1 cellular context compared by ENCODE assay signal in the genomic region with DNA sequence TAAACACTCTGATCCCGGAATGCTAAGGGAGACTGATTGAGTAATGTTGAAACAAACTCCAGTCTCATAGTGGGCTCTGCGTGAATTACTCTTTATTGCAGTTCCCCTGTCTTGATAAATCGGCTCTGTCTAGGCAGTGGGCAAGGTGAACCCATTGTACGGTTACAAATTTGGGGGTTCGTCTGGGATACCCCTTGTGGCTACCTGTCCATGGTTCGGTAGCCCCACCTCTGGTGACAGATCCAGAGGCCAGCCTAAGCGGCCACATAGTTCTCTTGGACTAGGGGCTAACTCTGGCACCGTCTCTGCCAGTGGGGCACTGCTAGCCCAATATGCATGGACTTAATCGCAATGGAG.
TF ChIP-seq lines count a peak whose summit lies in the region.

No MANE protein-coding gene starts in this region.

TF ChIP-seq in GM23338, 12 proteins besides CTCF, POLR2A, EP300 and RAD21:
- TF ChIP-seq, protein P1, sequence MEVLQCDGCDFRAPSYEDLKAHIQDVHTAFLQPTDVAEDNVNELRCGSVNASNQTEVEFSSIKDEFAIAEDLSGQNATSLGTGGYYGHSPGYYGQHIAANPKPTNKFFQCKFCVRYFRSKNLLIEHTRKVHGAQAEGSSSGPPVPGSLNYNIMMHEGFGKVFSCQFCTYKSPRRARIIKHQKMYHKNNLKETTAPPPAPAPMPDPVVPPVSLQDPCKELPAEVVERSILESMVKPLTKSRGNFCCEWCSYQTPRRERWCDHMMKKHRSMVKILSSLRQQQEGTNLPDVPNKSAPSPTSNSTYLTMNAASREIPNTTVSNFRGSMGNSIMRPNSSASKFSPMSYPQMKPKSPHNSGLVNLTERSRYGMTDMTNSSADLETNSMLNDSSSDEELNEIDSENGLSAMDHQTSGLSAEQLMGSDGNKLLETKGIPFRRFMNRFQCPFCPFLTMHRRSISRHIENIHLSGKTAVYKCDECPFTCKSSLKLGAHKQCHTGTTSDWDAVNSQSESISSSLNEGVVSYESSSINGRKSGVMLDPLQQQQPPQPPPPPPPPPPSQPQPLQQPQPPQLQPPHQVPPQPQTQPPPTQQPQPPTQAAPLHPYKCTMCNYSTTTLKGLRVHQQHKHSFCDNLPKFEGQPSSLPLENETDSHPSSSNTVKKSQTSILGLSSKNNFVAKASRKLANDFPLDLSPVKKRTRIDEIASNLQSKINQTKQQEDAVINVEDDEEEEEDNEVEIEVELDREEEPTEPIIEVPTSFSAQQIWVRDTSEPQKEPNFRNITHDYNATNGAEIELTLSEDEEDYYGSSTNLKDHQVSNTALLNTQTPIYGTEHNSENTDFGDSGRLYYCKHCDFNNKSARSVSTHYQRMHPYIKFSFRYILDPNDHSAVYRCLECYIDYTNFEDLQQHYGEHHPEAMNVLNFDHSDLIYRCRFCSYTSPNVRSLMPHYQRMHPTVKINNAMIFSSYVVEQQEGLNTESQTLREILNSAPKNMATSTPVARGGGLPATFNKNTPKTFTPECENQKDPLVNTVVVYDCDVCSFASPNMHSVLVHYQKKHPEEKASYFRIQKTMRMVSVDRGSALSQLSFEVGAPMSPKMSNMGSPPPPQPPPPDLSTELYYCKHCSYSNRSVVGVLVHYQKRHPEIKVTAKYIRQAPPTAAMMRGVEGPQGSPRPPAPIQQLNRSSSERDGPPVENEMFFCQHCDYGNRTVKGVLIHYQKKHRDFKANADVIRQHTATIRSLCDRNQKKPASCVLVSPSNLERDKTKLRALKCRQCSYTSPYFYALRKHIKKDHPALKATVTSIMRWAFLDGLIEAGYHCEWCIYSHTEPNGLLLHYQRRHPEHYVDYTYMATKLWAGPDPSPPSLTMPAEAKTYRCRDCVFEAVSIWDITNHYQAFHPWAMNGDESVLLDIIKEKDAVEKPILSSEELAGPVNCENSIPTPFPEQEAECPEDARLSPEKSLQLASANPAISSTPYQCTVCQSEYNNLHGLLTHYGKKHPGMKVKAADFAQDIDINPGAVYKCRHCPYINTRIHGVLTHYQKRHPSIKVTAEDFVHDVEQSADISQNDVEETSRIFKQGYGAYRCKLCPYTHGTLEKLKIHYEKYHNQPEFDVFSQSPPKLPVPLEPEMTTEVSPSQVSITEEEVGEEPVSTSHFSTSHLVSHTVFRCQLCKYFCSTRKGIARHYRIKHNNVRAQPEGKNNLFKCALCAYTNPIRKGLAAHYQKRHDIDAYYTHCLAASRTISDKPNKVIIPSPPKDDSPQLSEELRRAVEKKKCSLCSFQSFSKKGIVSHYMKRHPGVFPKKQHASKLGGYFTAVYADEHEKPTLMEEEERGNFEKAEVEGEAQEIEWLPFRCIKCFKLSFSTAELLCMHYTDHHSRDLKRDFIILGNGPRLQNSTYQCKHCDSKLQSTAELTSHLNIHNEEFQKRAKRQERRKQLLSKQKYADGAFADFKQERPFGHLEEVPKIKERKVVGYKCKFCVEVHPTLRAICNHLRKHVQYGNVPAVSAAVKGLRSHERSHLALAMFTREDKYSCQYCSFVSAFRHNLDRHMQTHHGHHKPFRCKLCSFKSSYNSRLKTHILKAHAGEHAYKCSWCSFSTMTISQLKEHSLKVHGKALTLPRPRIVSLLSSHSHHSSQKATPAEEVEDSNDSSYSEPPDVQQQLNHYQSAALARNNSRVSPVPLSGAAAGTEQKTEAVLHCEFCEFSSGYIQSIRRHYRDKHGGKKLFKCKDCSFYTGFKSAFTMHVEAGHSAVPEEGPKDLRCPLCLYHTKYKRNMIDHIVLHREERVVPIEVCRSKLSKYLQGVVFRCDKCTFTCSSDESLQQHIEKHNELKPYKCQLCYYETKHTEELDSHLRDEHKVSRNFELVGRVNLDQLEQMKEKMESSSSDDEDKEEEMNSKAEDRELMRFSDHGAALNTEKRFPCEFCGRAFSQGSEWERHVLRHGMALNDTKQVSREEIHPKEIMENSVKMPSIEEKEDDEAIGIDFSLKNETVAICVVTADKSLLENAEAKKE (CRISPR knock-in tag; IDR thresholded peaks at IDR 0.05) = no peak
- TF ChIP-seq STAT1 (IDR thresholded peaks at IDR 0.05; ENCODE audit: unreplicated experiment) (no peak), ZNF331 (CRISPR knock-in tag; IDR thresholded peaks at IDR 0.05; ENCODE audit: low read depth) (no peak), JUNB (IDR thresholded peaks at IDR 0.05; ENCODE audit: unreplicated experiment) (no peak), CREB1 (CRISPR knock-in tag; IDR thresholded peaks at IDR 0.05; ENCODE audit: low read depth) (no peak), NANOG (IDR thresholded peaks at IDR 0.05; ENCODE audit: borderline replicate concordance) (no peak), POLR2AphosphoS5 (IDR thresholded peaks at IDR 0.05; ENCODE audit: low read depth) (no peak), EZH2phosphoT487 (IDR thresholded peaks at IDR 0.05; ENCODE audit: unreplicated experiment) (no peak), ZNF114 (CRISPR knock-in tag; IDR thresholded peaks at IDR 0.05) (no peak), EZH2 (IDR thresholded peaks at IDR 0.05; ENCODE audit: low read depth, unreplicated experiment) (no peak)
- TF ChIP-seq, protein P2, sequence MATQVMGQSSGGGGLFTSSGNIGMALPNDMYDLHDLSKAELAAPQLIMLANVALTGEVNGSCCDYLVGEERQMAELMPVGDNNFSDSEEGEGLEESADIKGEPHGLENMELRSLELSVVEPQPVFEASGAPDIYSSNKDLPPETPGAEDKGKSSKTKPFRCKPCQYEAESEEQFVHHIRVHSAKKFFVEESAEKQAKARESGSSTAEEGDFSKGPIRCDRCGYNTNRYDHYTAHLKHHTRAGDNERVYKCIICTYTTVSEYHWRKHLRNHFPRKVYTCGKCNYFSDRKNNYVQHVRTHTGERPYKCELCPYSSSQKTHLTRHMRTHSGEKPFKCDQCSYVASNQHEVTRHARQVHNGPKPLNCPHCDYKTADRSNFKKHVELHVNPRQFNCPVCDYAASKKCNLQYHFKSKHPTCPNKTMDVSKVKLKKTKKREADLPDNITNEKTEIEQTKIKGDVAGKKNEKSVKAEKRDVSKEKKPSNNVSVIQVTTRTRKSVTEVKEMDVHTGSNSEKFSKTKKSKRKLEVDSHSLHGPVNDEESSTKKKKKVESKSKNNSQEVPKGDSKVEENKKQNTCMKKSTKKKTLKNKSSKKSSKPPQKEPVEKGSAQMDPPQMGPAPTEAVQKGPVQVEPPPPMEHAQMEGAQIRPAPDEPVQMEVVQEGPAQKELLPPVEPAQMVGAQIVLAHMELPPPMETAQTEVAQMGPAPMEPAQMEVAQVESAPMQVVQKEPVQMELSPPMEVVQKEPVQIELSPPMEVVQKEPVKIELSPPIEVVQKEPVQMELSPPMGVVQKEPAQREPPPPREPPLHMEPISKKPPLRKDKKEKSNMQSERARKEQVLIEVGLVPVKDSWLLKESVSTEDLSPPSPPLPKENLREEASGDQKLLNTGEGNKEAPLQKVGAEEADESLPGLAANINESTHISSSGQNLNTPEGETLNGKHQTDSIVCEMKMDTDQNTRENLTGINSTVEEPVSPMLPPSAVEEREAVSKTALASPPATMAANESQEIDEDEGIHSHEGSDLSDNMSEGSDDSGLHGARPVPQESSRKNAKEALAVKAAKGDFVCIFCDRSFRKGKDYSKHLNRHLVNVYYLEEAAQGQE (IDR thresholded peaks at IDR 0.05; ENCODE audit: unreplicated experiment) = no peak
- TF ChIP-seq, protein P3, sequence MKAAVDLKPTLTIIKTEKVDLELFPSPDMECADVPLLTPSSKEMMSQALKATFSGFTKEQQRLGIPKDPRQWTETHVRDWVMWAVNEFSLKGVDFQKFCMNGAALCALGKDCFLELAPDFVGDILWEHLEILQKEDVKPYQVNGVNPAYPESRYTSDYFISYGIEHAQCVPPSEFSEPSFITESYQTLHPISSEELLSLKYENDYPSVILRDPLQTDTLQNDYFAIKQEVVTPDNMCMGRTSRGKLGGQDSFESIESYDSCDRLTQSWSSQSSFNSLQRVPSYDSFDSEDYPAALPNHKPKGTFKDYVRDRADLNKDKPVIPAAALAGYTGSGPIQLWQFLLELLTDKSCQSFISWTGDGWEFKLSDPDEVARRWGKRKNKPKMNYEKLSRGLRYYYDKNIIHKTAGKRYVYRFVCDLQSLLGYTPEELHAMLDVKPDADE (IDR thresholded peaks at IDR 0.05) = no peak
TF ChIP-seq in GM23338: peak in this region for 0.
